Comparison of ENCODE assay signal across 9 cellular contexts in the genomic region with DNA sequence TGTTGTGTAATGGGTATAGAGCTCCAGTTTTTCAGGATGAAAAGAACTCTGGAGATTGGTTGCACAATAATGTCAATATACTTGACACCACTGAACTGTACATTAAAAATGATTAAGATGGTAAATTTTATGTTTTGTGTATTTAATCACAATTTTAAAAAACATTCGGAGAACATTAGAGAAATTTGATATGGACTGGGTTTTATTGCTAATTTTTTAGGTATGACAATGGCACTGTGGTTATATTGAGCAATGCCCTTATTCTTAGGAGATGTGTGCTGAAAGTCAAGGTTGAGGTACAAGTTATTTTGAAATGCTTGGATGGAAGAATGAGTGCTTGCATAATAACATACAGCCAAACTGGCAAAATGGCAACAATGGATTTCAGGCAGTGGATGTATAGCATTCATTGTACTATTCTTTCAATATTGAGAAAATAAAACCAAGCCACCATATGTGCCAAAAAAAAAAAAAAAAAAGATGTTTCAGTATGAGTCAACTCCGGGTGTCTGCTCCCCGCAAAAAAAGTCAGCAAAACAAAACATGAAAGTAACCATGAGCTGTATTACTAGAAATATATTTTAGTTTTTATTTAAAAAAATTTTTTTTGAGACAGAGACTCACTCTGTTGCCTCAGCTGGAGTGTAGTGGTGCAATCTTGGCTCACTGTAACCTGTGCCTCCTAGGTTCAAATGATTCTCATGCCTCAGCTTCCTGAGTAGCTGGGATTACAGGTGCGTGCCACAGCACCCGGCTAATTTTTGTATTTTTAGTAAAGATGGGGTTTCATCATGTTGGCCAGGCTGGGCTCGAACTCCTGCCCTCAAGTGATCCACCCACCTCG.
DNase-seq lines count a peak whose midpoint lies in the region; ATAC-seq, FAIRE-seq and TF ChIP-seq lines count a peak whose summit lies in the region.
"Had no signal": no experiment of that assay in that cellular context is flagged by ENCODE, and none has a peak within 500 bp of the region (broad histone marks: within the 10 kb centered on the region; RNA-seq: fewer than 3 reads in every experiment).

No MANE protein-coding gene starts in this region.

- ATAC-seq in HG02938 (IDR thresholded peaks at IDR 0.05; ENCODE audit: unreplicated experiment): peak; percentile 66
- ATAC-seq in GM21528 (IDR thresholded peaks at IDR 0.05; ENCODE audit: low FRiP score, unreplicated experiment): no peak

- no peak for FAIRE-seq in RCC 7860 (lab: Jason Lieb, UNC)

- no peak overlapping the region for H3K4me3 ChIP-seq in GM12865 (ENCODE audit: low read depth, low read length)
- H3K4me3 ChIP-seq in foreskin fibroblast (ENCODE audit: low read depth in 1 of 2, low read length in 2 of 2): no peak overlapping the region

- DNase-seq in GM12865 (ENCODE audit: low read depth) (peak; percentile 86), foreskin fibroblast (peak; percentile 50 to 68), kidney tubule cell (ENCODE audit: low spot score) (no peak), GM13977 (ENCODE audit: low spot score) (no peak), RCC 7860 (ENCODE audit: low spot score) (no peak)
- DNase-seq in activated CD4-positive, CD25-positive, alpha-beta regulatory T cell treated with anti-CD3 and anti-CD28 coated beads, Interleukin-2, amount 50 U/mL, for 72 hours: peak; percentile 38
- DNase-seq: NCI-H526 treated with DMSO at 0.1 percent for 48 hours had no signal

- in situ Hi-C loops in GM13977 (cut with MboI; ENCODE audit: low pct_unique_long_range_greater_than_20kb, low sequenced_read_pairs, unreplicated experiment): no loop called here

- no peak for TF ChIP-seq CTCF in GM12865 (IDR thresholded peaks at IDR 0.05; ENCODE audit: insufficient read depth, low read depth, low read length, missing control alignments)
- no peak for TF ChIP-seq CTCF in foreskin fibroblast (IDR thresholded peaks at IDR 0.05; ENCODE audit: low read depth, low read length)
- TF ChIP-seq CTCF in GM13977 (IDR thresholded peaks at IDR 0.05; ENCODE audit: extremely low read depth, insufficient read depth, missing control alignments): no peak

Comparison
In these comparisons a context has a peak if more than half of its experiments do, and no peak if none do; other contexts are left out.
1. DNase-seq: peak in GM12865 (single experiment), activated CD4-positive, CD25-positive, alpha-beta regulatory T cell treated with anti-CD3 and anti-CD28 coated beads, Interleukin-2, amount 50 U/mL, for 72 hours (single experiment) and foreskin fibroblast (2 of 2); none in kidney tubule cell (single experiment), GM13977 (single experiment) and RCC 7860 (single experiment).